Comparison of ENCODE assay signal across 17 cellular contexts in genomic region chr2:54279385-54279784, GRCh38. TPM values are rescaled to one million over a fixed set of nuclear protein-coding genes. Genes with fewer than 3 reads are reported as not detected.
DNase-seq lines count a peak whose midpoint lies in the region; ATAC-seq, FAIRE-seq and TF ChIP-seq lines count a peak whose summit lies in the region.
"Had no signal": no experiment of that assay in that cellular context is flagged by ENCODE, and none has a peak within 500 bp of the region (broad histone marks: within the 10 kb centered on the region; RNA-seq: fewer than 3 reads in every experiment).

No MANE protein-coding gene starts in this region.

- no peak overlapping the region for H3K4me2 ChIP-seq in HepG2 (ENCODE audit: low read depth, low read length)

- H3K4me3 Mint-ChIP-seq in type B pancreatic cell = no peak overlapping the region
- H3K4me3 Mint-ChIP-seq: stimulated activated memory B cell treated with anti-CD40 and anti-IgM and Interleukin-4, amounts not matched to agents 10 μg/mL and 1 μg/mL and 100 μg/mL, for 72 hours had no signal

- H4K20me1 ChIP-seq in HepG2 (ENCODE audit: insufficient read depth, low read length) = no peaks in the 10 kb centered on the region

- H3K27ac ChIP-seq in HepG2 (ENCODE audit: extremely low read length, insufficient read depth, low read length) (no peak overlapping the region), right lobe of liver (no peak overlapping the region)
- H3K27ac ChIP-seq: gastrocnemius medialis, GM23248 had no signal

- intact Hi-C loops in HepG2 (cut with micrococcal nuclease; ENCODE audit: unreplicated experiment) (no loop called here), right lobe of liver (cut with DNase I) (no loop called here)

- H3K4me1 Mint-ChIP-seq in type B pancreatic cell (ENCODE audit: unreplicated experiment) = no peaks in the 10 kb centered on the region

- TF ChIP-seq RAD21 in HepG2 (CRISPR knock-in tag; IDR thresholded peaks at IDR 0.05) = no peak

- H3K4me1 ChIP-seq in HepG2 (ENCODE audit: insufficient read depth, low read length) (no peaks in the 10 kb centered on the region), right lobe of liver (no peaks in the 10 kb centered on the region)
- H3K4me1 ChIP-seq: gastrocnemius medialis had no signal

- H2AFZ ChIP-seq in HepG2 (ENCODE audit: low read length) = no peak overlapping the region
- H2AFZ ChIP-seq: GM23248 had no signal

- no peak for DNase-seq in HepG2 (ENCODE audit: low spot score)
- no peak for DNase-seq in right lobe of liver
- peak; percentile 20 for DNase-seq in RPMI7951 (ENCODE audit: low read depth)
- DNase-seq in epithelial cell of proximal tubule (ENCODE audit: low read depth) = no peak
- no peak for DNase-seq in type B pancreatic cell (ENCODE audit: extremely low spot score, unreplicated experiment)
- DNase-seq in UCSD-AML1 (lab: John Stamatoyannopoulos, UW; ENCODE audit: unreplicated experiment) = no peak
- no peak for DNase-seq in activated effector memory CD4-positive, alpha-beta T cell treated with Interleukin-2 at 50 U/mL for 16 hours
- DNase-seq: activated T-cell treated with anti-CD3 and anti-CD28 coated beads, Interleukin-2, amount 50 U/mL, for 1 hour; gastrocnemius medialis; GM23248; MM.1S; retina; stimulated activated CD4-positive, alpha-beta T cell treated with anti-CD3 and anti-CD28 coated beads, Interleukin-4, amount 100 ng/mL, for 24 hours had no signal

- H3K27me3 Mint-ChIP-seq in type B pancreatic cell = peaks cover 3% of the 10 kb centered on the region
- H3K27me3 Mint-ChIP-seq: stimulated activated memory B cell treated with anti-CD40 and anti-IgM and Interleukin-4, amounts not matched to agents 10 μg/mL and 1 μg/mL and 100 μg/mL, for 72 hours had no signal

- no peak for TF ChIP-seq EP300 in HepG2 (IDR thresholded peaks at IDR 0.05; ENCODE audit: low read depth in 2 of 2, low read length in 2 of 2)
- TF ChIP-seq EP300 in HepG2 (CRISPR knock-in tag; IDR thresholded peaks at IDR 0.05; ENCODE audit: borderline replicate concordance) = no peak

- WGBS in HepG2 (ENCODE audit: low lambda C conversion rate) = 47% methylated on average over 2 of the region's 2 CpGs
- 87% methylated on average over 2 of the region's 2 CpGs for WGBS in right lobe of liver (ENCODE audit: insufficient coverage, low coverage, low lambda C conversion rate, missing lambda C conversion rate)

- H3K36me3 Mint-ChIP-seq in type B pancreatic cell = no peaks in the 10 kb centered on the region

- no peak for TF ChIP-seq POLR2A in HepG2 (IDR thresholded peaks at IDR 0.05; ENCODE audit: insufficient read depth in 1 of 2, low read depth in 2 of 2, low read length in 2 of 2)
- TF ChIP-seq POLR2A in right lobe of liver (IDR thresholded peaks at IDR 0.05) = no peak

- TF ChIP-seq CTCF in HepG2 (CRISPR knock-in tag; IDR thresholded peaks at IDR 0.05) (no peak), right lobe of liver (IDR thresholded peaks at IDR 0.05) (no peak), epithelial cell of proximal tubule (conservative IDR thresholded peaks at IDR 0.05; ENCODE audit: low read depth, low read length) (peak; percentile 43), type B pancreatic cell (conservative IDR thresholded peaks at IDR 0.05) (peak; percentile 57)

- CTCF ChIA-PET in HepG2 (lab: Yijun Ruan, JAX; ENCODE audit: low intra/inter-chr PET ratio, low total read pairs) = no interaction called here

- in situ Hi-C loops in HepG2 (cut with HindIII; ENCODE audit: extremely low pct_ligation_motif_present, low pct_unique_long_range_greater_than_20kb) = no loop called here

- no peak for FAIRE-seq in HepG2 (lab: Jason Lieb, UNC)

- POLR2A ChIA-PET in HepG2 (lab: Yijun Ruan, JAX) = no interaction called here

- peak; percentile 81 for ATAC-seq in HepG2
- no peak for ATAC-seq in right lobe of liver
- ATAC-seq in HG03460 (IDR thresholded peaks at IDR 0.05; ENCODE audit: unreplicated experiment) = no peak
- ATAC-seq: gastrocnemius medialis; stimulated activated memory B cell treated with anti-CD40 and anti-IgM and Interleukin-4, amounts not matched to agents 10 μg/mL and 1 μg/mL and 100 μg/mL, for 72 hours had no signal

- H3K4me3 ChIP-seq in HepG2 (replicated peaks in 1 of 3; ENCODE audit: insufficient read depth in 1 of 3, low read depth in 2 of 3, low read length in 3 of 3) (no peak overlapping the region), right lobe of liver (no peak overlapping the region), epithelial cell of proximal tubule (ENCODE audit: low read depth, low read length) (no peak overlapping the region)
- H3K4me3 ChIP-seq: gastrocnemius medialis, GM23248 had no signal

- no peak overlapping the region for H3K9ac ChIP-seq in HepG2 (ENCODE audit: insufficient read depth, low read depth, low read length)
- H3K9ac ChIP-seq: GM23248 had no signal

- no peaks in the 10 kb centered on the region for H3K79me2 ChIP-seq in HepG2 (ENCODE audit: insufficient read depth, low read length)

- BruUV-seq in HepG2 (replicated peaks; lab: Mats Ljungman, UMichigan) = no TSS peak

- no peaks in the 10 kb centered on the region for H3K9me3 Mint-ChIP-seq in type B pancreatic cell
- H3K9me3 Mint-ChIP-seq: stimulated activated memory B cell treated with anti-CD40 and anti-IgM and Interleukin-4, amounts not matched to agents 10 μg/mL and 1 μg/mL and 100 μg/mL, for 72 hours had no signal

- no peaks in the 10 kb centered on the region for H3K36me3 ChIP-seq in HepG2 (replicated peaks in 1 of 2; ENCODE audit: control insufficient read depth in 1 of 2, insufficient read depth in 2 of 2, low read length in 2 of 2)
- no peaks in the 10 kb centered on the region for H3K36me3 ChIP-seq in right lobe of liver
- H3K36me3 ChIP-seq: gastrocnemius medialis had no signal

- H3K9me3 ChIP-seq in HepG2 (ENCODE audit: low read length) = no peaks in the 10 kb centered on the region
- no peaks in the 10 kb centered on the region for H3K9me3 ChIP-seq in right lobe of liver
- H3K9me3 ChIP-seq: gastrocnemius medialis had no signal

- no peak overlapping the region for H3K27ac Mint-ChIP-seq in type B pancreatic cell
- H3K27ac Mint-ChIP-seq: stimulated activated memory B cell treated with anti-CD40 and anti-IgM and Interleukin-4, amounts not matched to agents 10 μg/mL and 1 μg/mL and 100 μg/mL, for 72 hours had no signal

- H3K27me3 ChIP-seq in HepG2 (ENCODE audit: control insufficient read depth in 1 of 2, insufficient read depth in 2 of 2, low read length in 2 of 2) (no peaks in the 10 kb centered on the region), right lobe of liver (no peaks in the 10 kb centered on the region)
- H3K27me3 ChIP-seq: gastrocnemius medialis had no signal

TF ChIP-seq in HepG2, 621 proteins besides CTCF, POLR2A, EP300 and RAD21:
- TF ChIP-seq HCFC1 (IDR thresholded peaks at IDR 0.05; ENCODE audit: low read depth, low read length) = no peak
- no peak for TF ChIP-seq NCOR1 (IDR thresholded peaks at IDR 0.05; ENCODE audit: borderline replicate concordance, low read length)

RNA-seq across cellular contexts. Expression of gene TSPYL6, which starts 23.4 kb away (rescaled TPM):
- not detected in 2 replicates for total RNA-seq in HepG2 (2016; rRNA removed; fragmentation: Illumina TruSeq; extraction: Trizol)
- total RNA-seq in HepG2 (2016; cell fraction: cytosol; rRNA removed; fragmentation: Illumina TruSeq; extraction: Trizol; ENCODE audit: low read depth) = not detected in 2 replicates
- total RNA-seq in HepG2 (2016; cell fraction: insoluble cytoplasmic fraction; rRNA removed; fragmentation: Illumina TruSeq; extraction: Trizol) = not detected in 2 replicates
- not detected in 2 replicates for total RNA-seq in HepG2 (2016; cell fraction: membrane; rRNA removed; fragmentation: Illumina TruSeq; extraction: Trizol)
- not detected in 2 replicates for total RNA-seq in HepG2 (2016; cell fraction: nucleus; rRNA removed; fragmentation: Illumina TruSeq; extraction: Trizol)
- polyA plus RNA-seq in HepG2 (2011; rRNA removed) = 0.03 and 0.05 TPM in 2 replicates
- not detected in 2 replicates for polyA plus RNA-seq in HepG2 (2011; cell fraction: cytosol; rRNA removed)
- polyA plus RNA-seq in HepG2 (2011; cell fraction: nucleus; rRNA removed) = 0.05 TPM in 1 of 2 replicates, not detected in the other
- 0.08 TPM in 1 of 2 replicates, not detected in the other for polyA plus RNA-seq in HepG2 (2012)
- polyA plus RNA-seq in HepG2 (2016; cell fraction: cytosol; fragmentation: Illumina TruSeq; extraction: Trizol; ENCODE audit: low read depth) = not detected in 2 replicates
- polyA plus RNA-seq in HepG2 (2016; cell fraction: insoluble cytoplasmic fraction; fragmentation: Illumina TruSeq; extraction: Trizol; ENCODE audit: low read depth) = not detected in 2 replicates
- not detected in 2 replicates for polyA plus RNA-seq in HepG2 (2016; cell fraction: membrane; fragmentation: Illumina TruSeq; extraction: Trizol; ENCODE audit: low read depth)
- not detected in 2 replicates for polyA plus RNA-seq in HepG2 (2016; cell fraction: nucleus; fragmentation: Illumina TruSeq; extraction: Trizol; ENCODE audit: insufficient read depth, low read depth)
- polyA minus RNA-seq in HepG2 (2011; rRNA and poly(A)+ RNA removed; ENCODE audit: low replicate concordance) = 0.08 TPM in 1 of 2 replicates, not detected in the other
- not detected in 2 replicates for polyA minus RNA-seq in HepG2 (2011; cell fraction: cytosol; rRNA and poly(A)+ RNA removed)
- 0.26 TPM in 1 of 2 replicates, not detected in the other for polyA minus RNA-seq in HepG2 (2011; cell fraction: nucleus; rRNA and poly(A)+ RNA removed)
- not detected for total RNA-seq in right lobe of liver
- not detected in 2 replicates for total RNA-seq in RPMI7951 (2014; rRNA removed; shearing (Covaris generic))
- not detected in 2 replicates for total RNA-seq in epithelial cell of proximal tubule
- total RNA-seq in type B pancreatic cell (ENCODE audit: low replicate concordance) = not detected in 2 replicates
- total RNA-seq: dermis microvascular lymphatic vessel endothelial cell, gastrocnemius medialis, GM23248, ureter had no signal
- polyA plus RNA-seq: GM23248 had no signal

Comparison
In these comparisons a context has a peak if more than half of its experiments do, and no peak if none do; other contexts are left out.
1. CTCF ChIP-seq: peak in epithelial cell of proximal tubule (single experiment) and type B pancreatic cell (single experiment); none in HepG2 (single experiment) and right lobe of liver (0 of 4).